11 cellular contexts compared by ENCODE assay signal in the genomic region with DNA sequence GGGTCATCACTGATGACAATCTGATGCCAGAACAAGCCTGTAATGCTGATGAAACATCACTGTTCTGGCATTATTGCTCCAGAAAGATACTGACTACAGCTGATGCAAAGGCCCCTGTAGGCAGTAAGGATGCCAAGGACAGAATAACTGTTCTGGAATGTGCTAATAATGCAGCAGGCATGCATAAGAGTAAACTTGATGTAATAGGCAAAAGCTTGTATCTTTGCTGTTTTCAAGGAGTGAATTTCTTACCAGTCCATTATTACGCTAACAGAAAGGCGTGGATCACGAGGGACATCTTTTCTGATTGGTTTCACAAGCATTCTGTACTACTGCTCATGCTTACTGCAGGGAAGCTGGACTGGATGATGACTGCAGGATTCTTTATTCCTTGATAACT. TPM values are rescaled to one million over a fixed set of nuclear protein-coding genes. Genes with fewer than 3 reads are reported as not detected.
DNase-seq lines count a peak whose midpoint lies in the region; ATAC-seq, FAIRE-seq and TF ChIP-seq lines count a peak whose summit lies in the region.
"Had no signal": no experiment of that assay in that cellular context is flagged by ENCODE, and none has a peak within 500 bp of the region (broad histone marks: within the 10 kb centered on the region; RNA-seq: fewer than 3 reads in every experiment).

No MANE protein-coding gene starts in this region.

- H3K9me3 Mint-ChIP-seq in natural killer cell: no peaks in the 10 kb centered on the region

- H3K9me3 ChIP-seq in skeletal muscle satellite cell (replicated peaks; ENCODE audit: low read length): no peaks in the 10 kb centered on the region

- intact Hi-C loops in natural killer cell (cut with micrococcal nuclease): no loop called here

- peaks cover 35 to 58% of the 10 kb centered on the region in 2 donors for H3K4me1 Mint-ChIP-seq in natural killer cell

- TF ChIP-seq CTCF in D721Med (IDR thresholded peaks at IDR 0.05; ENCODE audit: insufficient read depth, missing control alignments) (no peak), natural killer cell (IDR thresholded peaks at IDR 0.05) (no peak)

- H3K36me3 ChIP-seq in skeletal muscle satellite cell (ENCODE audit: insufficient read depth, low read length): no peaks in the 10 kb centered on the region

- ATAC-seq in natural killer cell: no peak

- H3K36me3 Mint-ChIP-seq in natural killer cell: no peaks in the 10 kb centered on the region

- no peaks in the 10 kb centered on the region for H3K27me3 ChIP-seq in skeletal muscle satellite cell (ENCODE audit: control insufficient read depth, insufficient read depth, low read length)

- peak overlapping the region in 1 of 2 donors; percentile 63 for H3K27ac Mint-ChIP-seq in natural killer cell

- no peak overlapping the region for H3K4me3 ChIP-seq in skeletal muscle satellite cell (ENCODE audit: low read length)

- DNase-seq in HCEC 1CT (peak; percentile 97), amniotic stem cell (lab: John Stamatoyannopoulos, UW) (peak; percentile 83), glomerular visceral epithelial cell (ENCODE audit: extremely low spot score) (peak; percentile 54), D721Med (ENCODE audit: insufficient read length, low spot score) (no peak), natural killer cell (no peak), NCI-H2029 (lab: John Stamatoyannopoulos, UW) (no peak)
- DNase-seq in stimulated activated CD4-positive, alpha-beta T cell treated with anti-CD3 and anti-CD28 coated beads, Interleukin-12 subunit alpha, Interleukin-12 subunit beta, amount 100 ng/mL, for 4 hours: no peak
- DNase-seq: activated effector memory CD4-positive, alpha-beta T cell treated with Interleukin-2 at 50 U/mL for 16 hours; effector memory CD4-positive, alpha-beta T cell had no signal

- H3K4me3 Mint-ChIP-seq in natural killer cell: no peak overlapping the region

- peak overlapping the region; percentile 65 for H3K9ac ChIP-seq in skeletal muscle satellite cell (ENCODE audit: low read depth, low read length)

- peaks cover 16% of the 10 kb centered on the region for H3K4me1 ChIP-seq in skeletal muscle satellite cell (ENCODE audit: control insufficient read depth, insufficient read depth, low read length)

- H3K27me3 Mint-ChIP-seq in natural killer cell (ENCODE audit: low read depth in 2 of 2): no peaks in the 10 kb centered on the region

- peak overlapping the region; percentile 67 for H3K4me2 ChIP-seq in skeletal muscle satellite cell (ENCODE audit: low read length)

- no peak for FAIRE-seq in D721Med (lab: Jason Lieb, UNC)
- FAIRE-seq: urothelium cell line had no signal

RNA-seq across cellular contexts. Expression of a gene that starts 18.7 kb away (rescaled TPM):
- total RNA-seq in skeletal muscle satellite cell (2012; rRNA removed): 14.7 and 31.5 TPM in 2 replicates
- 10 to 100 TPM; 68.5 to 92.4 (median 87.7) TPM for total RNA-seq in natural killer cell

Comparison
In these comparisons a context has a peak if more than half of its experiments do, and no peak if none do; other contexts are left out.
1. DNase-seq: peak in HCEC 1CT (single experiment), amniotic stem cell (single experiment) and glomerular visceral epithelial cell (single experiment); none in D721Med (single experiment), stimulated activated CD4-positive, alpha-beta T cell treated with anti-CD3 and anti-CD28 coated beads, Interleukin-12 subunit alpha, Interleukin-12 subunit beta, amount 100 ng/mL, for 4 hours (single experiment), natural killer cell (single experiment) and NCI-H2029 (single experiment).